ENCODE assay signal across 15 cellular contexts in the genomic region with DNA sequence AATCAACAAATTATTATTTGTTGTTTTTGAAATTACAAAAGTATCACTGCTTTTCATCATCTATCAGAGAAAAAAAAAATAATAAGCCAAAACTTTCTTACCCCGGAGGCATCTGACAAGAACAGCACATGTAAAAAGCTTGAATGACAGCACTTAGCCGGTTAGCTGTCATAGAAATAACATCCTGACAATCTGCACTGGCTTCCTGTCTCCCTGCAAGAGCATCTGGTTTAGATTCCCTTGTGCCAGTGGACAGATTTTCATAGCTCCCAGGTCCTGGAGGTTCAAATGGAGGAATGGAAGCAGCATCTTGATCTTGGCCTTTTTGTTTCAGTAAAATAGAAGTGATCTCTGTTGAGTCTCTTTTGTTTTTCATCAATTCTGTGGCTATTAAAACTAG.
DNase-seq lines count a peak whose midpoint lies in the region; TF ChIP-seq lines count a peak whose summit lies in the region.
"Had no signal": no experiment of that assay in that cellular context is flagged by ENCODE, and none has a peak within 500 bp of the region (broad histone marks: within the 10 kb centered on the region; RNA-seq: fewer than 3 reads in every experiment).

No MANE protein-coding gene starts in this region.

- H3F3A ChIP-seq in neural progenitor cell (ENCODE audit: low read depth): no peaks in the 10 kb centered on the region

- H3K27me3 ChIP-seq in osteoblast (ENCODE audit: insufficient read depth, low read length) (no peaks in the 10 kb centered on the region), neural progenitor cell (no peaks in the 10 kb centered on the region)

- TF ChIP-seq CTCF in endothelial cell (IDR thresholded peaks at IDR 0.05; ENCODE audit: unreplicated experiment): no peak
- TF ChIP-seq CTCF in osteoblast (IDR thresholded peaks at IDR 0.05; ENCODE audit: extremely low read depth, low read depth, low read length): no peak
- no peak for TF ChIP-seq CTCF in neural progenitor cell (IDR thresholded peaks at IDR 0.05)

- no peaks in the 10 kb centered on the region for H3K36me3 ChIP-seq in osteoblast (ENCODE audit: insufficient read depth, low read length)
- H3K36me3 ChIP-seq in neural progenitor cell: peaks cover 11% of the 10 kb centered on the region

- peak overlapping the region; percentile 28 for H2AFZ ChIP-seq in osteoblast (ENCODE audit: low read length)
- H2AFZ ChIP-seq in neural progenitor cell (replicated peaks): no peak overlapping the region

- H3K9me3 ChIP-seq in osteoblast (ENCODE audit: low read depth, low read length) (no peaks in the 10 kb centered on the region), neural progenitor cell (ENCODE audit: low read depth) (no peaks in the 10 kb centered on the region)

- H3K27me3 Mint-ChIP-seq in endothelial cell (ENCODE audit: unreplicated experiment): peaks cover 2% of the 10 kb centered on the region
- H3K27me3 Mint-ChIP-seq in neural progenitor cell (ENCODE audit: insufficient read depth, low read depth): peaks cover 3% of the 10 kb centered on the region
- H3K27me3 Mint-ChIP-seq: activated naive CD4-positive, alpha-beta T cell treated with anti-CD3 and anti-CD28 coated beads, Interleukin-2, amount 10 ng/mL, durations not matched to agents 7 days and 5 days; progenitor cell of endocrine pancreas; T-helper 17 cell had no signal

- H4K20me1 ChIP-seq in osteoblast (ENCODE audit: insufficient read depth, low read length) (no peaks in the 10 kb centered on the region), neural progenitor cell (ENCODE audit: low read depth) (no peaks in the 10 kb centered on the region)

- H3K9ac ChIP-seq in neural progenitor cell: no peak overlapping the region

- H3K4me3 Mint-ChIP-seq in endothelial cell (ENCODE audit: unreplicated experiment) (no peak overlapping the region), neural progenitor cell (no peak overlapping the region)
- H3K4me3 Mint-ChIP-seq: activated naive CD4-positive, alpha-beta T cell treated with anti-CD3 and anti-CD28 coated beads, Interleukin-2, amount 10 ng/mL, durations not matched to agents 7 days and 5 days; CD14-positive monocyte; T-helper 17 cell had no signal

- H3K36me3 Mint-ChIP-seq in endothelial cell (ENCODE audit: low read depth, unreplicated experiment): peaks cover 9% of the 10 kb centered on the region
- H3K36me3 Mint-ChIP-seq in neural progenitor cell: peaks cover 17% of the 10 kb centered on the region

- H3K4me1 ChIP-seq in osteoblast (ENCODE audit: insufficient read depth, low read length) (peaks cover 22% of the 10 kb centered on the region), neural progenitor cell (no peaks in the 10 kb centered on the region)

- peak; percentile 36 for DNase-seq in GM03348 (ENCODE audit: low spot score)
- DNase-seq in endothelial cell (ENCODE audit: low spot score): peak; percentile 13
- no peak for DNase-seq in osteoblast (ENCODE audit: insufficient read length, low spot score, missing footprints)
- no peak for DNase-seq in NOMO-1 treated with dmso at 0.1 percent for 144 hours (lab: John Stamatoyannopoulos, UW; ENCODE audit: unreplicated experiment)
- DNase-seq in neural progenitor cell (ENCODE audit: low spot score): no peak
- DNase-seq in AML-193 (lab: John Stamatoyannopoulos, UW): no peak
- DNase-seq in midbrain (lab: John Stamatoyannopoulos, UW): no peak
- DNase-seq: activated naive CD4-positive, alpha-beta T cell treated with anti-CD3 and anti-CD28 coated beads, Interleukin-2, amount 10 ng/mL, durations not matched to agents 7 days and 5 days; kidney glomerular epithelial cell; NCI-H2081 treated with DMSO at 0.1 percent for 48 hours; RPMI8226; T-helper 17 cell had no signal

- H3K9me3 Mint-ChIP-seq in endothelial cell (ENCODE audit: unreplicated experiment): no peaks in the 10 kb centered on the region
- no peaks in the 10 kb centered on the region for H3K9me3 Mint-ChIP-seq in neural progenitor cell
- H3K9me3 Mint-ChIP-seq: activated naive CD4-positive, alpha-beta T cell treated with anti-CD3 and anti-CD28 coated beads, Interleukin-2, amount 10 ng/mL, durations not matched to agents 7 days and 5 days had no signal

- H3K4me3 ChIP-seq in osteoblast (ENCODE audit: insufficient read depth, low read length) (no peak overlapping the region), neural progenitor cell (no peak overlapping the region)

- H3K27ac ChIP-seq in osteoblast (ENCODE audit: low read depth, low read length): no peak overlapping the region
- H3K27ac ChIP-seq in neural progenitor cell: no peak overlapping the region

- H3K79me2 ChIP-seq in osteoblast (ENCODE audit: insufficient read depth, low read length) (no peaks in the 10 kb centered on the region), neural progenitor cell (ENCODE audit: low read depth) (no peaks in the 10 kb centered on the region)

- H3K4me2 ChIP-seq in osteoblast (ENCODE audit: insufficient read depth, low read length): no peak overlapping the region
- no peak overlapping the region for H3K4me2 ChIP-seq in neural progenitor cell

- peaks cover 5% of the 10 kb centered on the region for H3K4me1 Mint-ChIP-seq in endothelial cell (ENCODE audit: unreplicated experiment)
- no peaks in the 10 kb centered on the region for H3K4me1 Mint-ChIP-seq in neural progenitor cell

- H3K27ac Mint-ChIP-seq in endothelial cell (ENCODE audit: unreplicated experiment) (peak overlapping the region; percentile 19), neural progenitor cell (no peak overlapping the region)
- H3K27ac Mint-ChIP-seq: activated naive CD4-positive, alpha-beta T cell treated with anti-CD3 and anti-CD28 coated beads, Interleukin-2, amount 10 ng/mL, durations not matched to agents 7 days and 5 days; CD14-positive monocyte; progenitor cell of endocrine pancreas; T-helper 17 cell had no signal

TF ChIP-seq in PFSK-1, 5 proteins besides CTCF, POLR2A, EP300 and RAD21:
- TF ChIP-seq FOXP2 (optimal IDR thresholded peaks at IDR 0.05; ENCODE audit: borderline replicate concordance, extremely low read depth, extremely low read length, insufficient read depth) (no peak), TAF1 (IDR thresholded peaks at IDR 0.05; ENCODE audit: borderline replicate concordance, insufficient read depth, low read length) (0 out of 2 replicates have a peak, but pooled peaks have one; percentile 33), POLR2AphosphoS5 (IDR thresholded peaks at IDR 0.05; ENCODE audit: low read depth, low read length) (peak; percentile 74), SIN3A (IDR thresholded peaks at IDR 0.05; ENCODE audit: borderline replicate concordance, insufficient read depth, low read length) (peak; percentile 98)
- TF ChIP-seq, protein P1, sequence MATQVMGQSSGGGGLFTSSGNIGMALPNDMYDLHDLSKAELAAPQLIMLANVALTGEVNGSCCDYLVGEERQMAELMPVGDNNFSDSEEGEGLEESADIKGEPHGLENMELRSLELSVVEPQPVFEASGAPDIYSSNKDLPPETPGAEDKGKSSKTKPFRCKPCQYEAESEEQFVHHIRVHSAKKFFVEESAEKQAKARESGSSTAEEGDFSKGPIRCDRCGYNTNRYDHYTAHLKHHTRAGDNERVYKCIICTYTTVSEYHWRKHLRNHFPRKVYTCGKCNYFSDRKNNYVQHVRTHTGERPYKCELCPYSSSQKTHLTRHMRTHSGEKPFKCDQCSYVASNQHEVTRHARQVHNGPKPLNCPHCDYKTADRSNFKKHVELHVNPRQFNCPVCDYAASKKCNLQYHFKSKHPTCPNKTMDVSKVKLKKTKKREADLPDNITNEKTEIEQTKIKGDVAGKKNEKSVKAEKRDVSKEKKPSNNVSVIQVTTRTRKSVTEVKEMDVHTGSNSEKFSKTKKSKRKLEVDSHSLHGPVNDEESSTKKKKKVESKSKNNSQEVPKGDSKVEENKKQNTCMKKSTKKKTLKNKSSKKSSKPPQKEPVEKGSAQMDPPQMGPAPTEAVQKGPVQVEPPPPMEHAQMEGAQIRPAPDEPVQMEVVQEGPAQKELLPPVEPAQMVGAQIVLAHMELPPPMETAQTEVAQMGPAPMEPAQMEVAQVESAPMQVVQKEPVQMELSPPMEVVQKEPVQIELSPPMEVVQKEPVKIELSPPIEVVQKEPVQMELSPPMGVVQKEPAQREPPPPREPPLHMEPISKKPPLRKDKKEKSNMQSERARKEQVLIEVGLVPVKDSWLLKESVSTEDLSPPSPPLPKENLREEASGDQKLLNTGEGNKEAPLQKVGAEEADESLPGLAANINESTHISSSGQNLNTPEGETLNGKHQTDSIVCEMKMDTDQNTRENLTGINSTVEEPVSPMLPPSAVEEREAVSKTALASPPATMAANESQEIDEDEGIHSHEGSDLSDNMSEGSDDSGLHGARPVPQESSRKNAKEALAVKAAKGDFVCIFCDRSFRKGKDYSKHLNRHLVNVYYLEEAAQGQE (IDR thresholded peaks at IDR 0.05; ENCODE audit: insufficient read depth in 1 of 2, low read depth in 2 of 2, low read length in 2 of 2): peak in 1 of 2 experiments; percentile 73; a peak in 2 of 4 replicates

Comparison
In these comparisons a context has a peak if more than half of its experiments do, and no peak if none do; other contexts are left out.
1. DNase-seq: peak in GM03348 (single experiment) and endothelial cell (single experiment); none in osteoblast (single experiment), NOMO-1 treated with dmso at 0.1 percent for 144 hours (single experiment), neural progenitor cell (single experiment), AML-193 (0 of 2) and midbrain (single experiment).